ENCODE assay signal across 31 cellular contexts in the genomic region with DNA sequence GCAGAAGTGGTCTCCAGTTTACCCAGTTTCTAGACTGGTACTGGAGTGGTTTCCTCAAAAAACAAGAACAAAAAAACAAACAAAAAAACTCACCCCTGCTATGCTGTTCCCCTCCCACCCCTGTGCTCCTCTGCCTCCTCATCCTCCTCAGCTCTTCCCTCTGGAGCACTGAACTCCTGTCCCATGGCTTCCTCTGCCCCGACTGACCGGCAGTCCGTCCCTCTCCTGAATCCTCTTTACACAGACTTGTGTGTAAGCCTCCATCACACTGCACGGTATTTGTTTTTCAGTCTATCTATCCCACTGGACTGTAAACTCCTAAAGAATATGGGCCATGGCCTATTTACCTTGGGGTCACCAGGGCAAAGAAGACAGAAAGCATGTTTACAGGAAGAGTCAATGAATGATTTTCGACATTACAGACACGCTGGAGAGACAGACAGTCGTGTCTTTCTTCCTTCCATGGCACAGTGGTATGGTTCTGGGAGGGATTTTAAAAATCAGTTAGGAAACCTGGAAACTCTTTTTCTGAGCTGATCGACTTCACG.
"Had no signal": no experiment of that assay in that cellular context is flagged by ENCODE, and none has a peak within 500 bp of the region (broad histone marks: within the 10 kb centered on the region; RNA-seq: fewer than 3 reads in every experiment).

No MANE protein-coding gene starts in this region.

- DNase-seq: activated B cell treated with CpG ODN at 0.5 μM for 24 hours; activated CD4-positive, alpha-beta T cell treated with anti-CD3 and anti-CD28 coated beads for 48 hours; activated CD4-positive, alpha-beta T cell treated with anti-CD3 and anti-CD28 coated beads, Interleukin-2, amount 50 U/mL, for 1 hour; activated CD4-positive, alpha-beta T cell treated with anti-CD3 and anti-CD28 coated beads, Interleukin-2, amount 50 U/mL, for 48 hours; activated CD8-positive, alpha-beta memory T cell treated with anti-CD3 and anti-CD28 coated beads for 24 hours; activated CD8-positive, alpha-beta T cell treated with anti-CD3 and anti-CD28 coated beads for 36 hours; activated effector memory CD4-positive, alpha-beta T cell treated with anti-CD3 and anti-CD28 coated beads, Interleukin-2, amount 50 U/mL, for 16 hours; activated naive CD4-positive, alpha-beta T cell treated with anti-CD3 and anti-CD28 coated beads, Interleukin-2, amount 10 ng/mL, durations not matched to agents 7 days and 5 days; activated naive CD8-positive, alpha-beta T cell treated with anti-CD3 and anti-CD28 coated beads, Interleukin-2, amount 10 ng/mL, durations not matched to agents 7 days and 5 days; activated T-cell treated with anti-CD3 and anti-CD28 coated beads, Interleukin-2, amount 50 U/mL, for 48 hours; central memory CD4-positive, alpha-beta T cell; cerebellar nuclear complex; colonic mucosa; effector CD8-positive, alpha-beta T cell; foreskin fibroblast; T-helper 1 cell; T-helper 17 cell; T1000; WERI-Rb-1 had no signal

- H3K27me3 Mint-ChIP-seq: brain had no signal

- H3K9me3 Mint-ChIP-seq: activated B cell treated with CpG ODN at 0.5 μM for 24 hours; activated CD8-positive, alpha-beta T cell treated with anti-CD3 and anti-CD28 coated beads for 36 hours; activated naive CD4-positive, alpha-beta T cell treated with anti-CD3 and anti-CD28 coated beads, Interleukin-2, amount 10 ng/mL, durations not matched to agents 7 days and 5 days; activated naive CD4-positive, alpha-beta T cell treated with anti-CD3 and anti-CD28 coated beads, Interleukin-2, amount 50 U/mL, for 72 hours; activated naive CD8-positive, alpha-beta T cell treated with anti-CD3 and anti-CD28 coated beads, Interleukin-2, amount 10 ng/mL, durations not matched to agents 7 days and 5 days; activated T-helper 1 cell treated with anti-CD3 and anti-CD28 coated beads, Interleukin-12 subunit alpha, Interleukin-12 subunit beta, Interleukin-2, Interleukin-4 antibody, amounts not matched to agents 30 ng/mL and 10 ng/mL and 1 ng/mL, durations not matched to agents 14 hours and 24 hours and 36 hours; activated T-helper 2 cell treated with anti-CD3 and anti-CD28 coated beads, Interferon-gamma antibody, Interleukin-2, Interleukin-4, amounts not matched to agents 10 μg/mL and 5 μg/mL and 100 μg/mL, durations not matched to agents 14 hours and 24 hours and 36 hours; brain; T-helper 2 cell treated with Interferon-gamma antibody and Interleukin-4, amounts not matched to agents 5 μg/mL and 100 μg/mL, for 36 hours had no signal

- H3K4me3 ChIP-seq: ascending aorta, breast epithelium, cardiac muscle cell, colonic mucosa had no signal

- H3K4me3 Mint-ChIP-seq: activated B cell treated with CpG ODN at 0.5 μM for 24 hours; activated CD8-positive, alpha-beta T cell treated with anti-CD3 and anti-CD28 coated beads for 36 hours; activated naive CD4-positive, alpha-beta T cell treated with anti-CD3 and anti-CD28 coated beads, Interleukin-2, amount 10 ng/mL, durations not matched to agents 7 days and 5 days; activated naive CD8-positive, alpha-beta T cell treated with anti-CD3 and anti-CD28 coated beads, Interleukin-2, amount 10 ng/mL, durations not matched to agents 7 days and 5 days; activated T-helper 1 cell treated with anti-CD3 and anti-CD28 coated beads, Interleukin-12 subunit alpha, Interleukin-12 subunit beta, Interleukin-2, Interleukin-4 antibody, amounts not matched to agents 30 ng/mL and 10 ng/mL and 1 ng/mL, durations not matched to agents 14 hours and 24 hours and 36 hours; brain; T-helper 17 cell; T-helper 2 cell treated with Interferon-gamma antibody and Interleukin-4, amounts not matched to agents 5 μg/mL and 100 μg/mL, for 36 hours had no signal

- H3K36me3 ChIP-seq: colonic mucosa, WERI-Rb-1 had no signal

- H3K4me1 Mint-ChIP-seq: activated B cell treated with CpG ODN at 0.5 μM for 24 hours; activated naive CD4-positive, alpha-beta T cell treated with anti-CD3 and anti-CD28 coated beads, Interleukin-2, amount 10 ng/mL, durations not matched to agents 7 days and 5 days; activated naive CD8-positive, alpha-beta T cell treated with anti-CD3 and anti-CD28 coated beads, Interleukin-2, amount 10 ng/mL, durations not matched to agents 7 days and 5 days; T-helper 17 cell had no signal

- H3K36me3 Mint-ChIP-seq: activated naive CD4-positive, alpha-beta T cell treated with anti-CD3 and anti-CD28 coated beads, Interleukin-2, amount 10 ng/mL, durations not matched to agents 7 days and 5 days; activated naive CD4-positive, alpha-beta T cell treated with anti-CD3 and anti-CD28 coated beads, Interleukin-2, amount 50 U/mL, for 72 hours; activated naive CD8-positive, alpha-beta T cell treated with anti-CD3 and anti-CD28 coated beads, Interleukin-2, amount 10 ng/mL, durations not matched to agents 7 days and 5 days had no signal

- H3K27ac Mint-ChIP-seq: activated B cell treated with CpG ODN at 0.5 μM for 24 hours; activated CD8-positive, alpha-beta T cell treated with anti-CD3 and anti-CD28 coated beads for 36 hours; activated naive CD4-positive, alpha-beta T cell treated with anti-CD3 and anti-CD28 coated beads, Interleukin-2, amount 10 ng/mL, durations not matched to agents 7 days and 5 days; activated naive CD4-positive, alpha-beta T cell treated with anti-CD3 and anti-CD28 coated beads, Interleukin-2, amount 50 U/mL, for 72 hours; activated naive CD8-positive, alpha-beta T cell treated with anti-CD3 and anti-CD28 coated beads, Interleukin-2, amount 10 ng/mL, durations not matched to agents 7 days and 5 days; activated T-helper 1 cell treated with anti-CD3 and anti-CD28 coated beads, Interleukin-12 subunit alpha, Interleukin-12 subunit beta, Interleukin-2, Interleukin-4 antibody, amounts not matched to agents 30 ng/mL and 10 ng/mL and 1 ng/mL, durations not matched to agents 14 hours and 24 hours and 36 hours; activated T-helper 2 cell treated with anti-CD3 and anti-CD28 coated beads, Interferon-gamma antibody, Interleukin-2, Interleukin-4, amounts not matched to agents 10 μg/mL and 5 μg/mL and 100 μg/mL, durations not matched to agents 14 hours and 24 hours and 36 hours; T-helper 17 cell; T-helper 2 cell treated with Interferon-gamma antibody and Interleukin-4, amounts not matched to agents 5 μg/mL and 100 μg/mL, for 36 hours had no signal

- H3K9me3 ChIP-seq: ascending aorta, breast epithelium, colonic mucosa had no signal

- H3K4me1 ChIP-seq: ascending aorta, colonic mucosa had no signal

- FAIRE-seq: endometrium, frontal cortex had no signal

- H3K27ac ChIP-seq: ascending aorta, breast epithelium, cardiac muscle cell, colonic mucosa, WERI-Rb-1 had no signal

- ATAC-seq: activated CD4-positive, CD25-positive, alpha-beta regulatory T cell treated with anti-CD3 and anti-CD28 coated beads, Interleukin-2, amount 50 U/mL, for 24 hours; activated CD8-positive, alpha-beta T cell treated with anti-CD3 and anti-CD28 coated beads for 36 hours; activated naive CD4-positive, alpha-beta T cell treated with anti-CD3 and anti-CD28 coated beads, Interleukin-2, amount 50 U/mL, for 72 hours; esophagus mucosa; T-helper 17 cell had no signal

- H3K27me3 ChIP-seq: ascending aorta, breast epithelium, cardiac muscle cell, colonic mucosa had no signal
